29 cellular contexts compared by ENCODE assay signal in the genomic region with DNA sequence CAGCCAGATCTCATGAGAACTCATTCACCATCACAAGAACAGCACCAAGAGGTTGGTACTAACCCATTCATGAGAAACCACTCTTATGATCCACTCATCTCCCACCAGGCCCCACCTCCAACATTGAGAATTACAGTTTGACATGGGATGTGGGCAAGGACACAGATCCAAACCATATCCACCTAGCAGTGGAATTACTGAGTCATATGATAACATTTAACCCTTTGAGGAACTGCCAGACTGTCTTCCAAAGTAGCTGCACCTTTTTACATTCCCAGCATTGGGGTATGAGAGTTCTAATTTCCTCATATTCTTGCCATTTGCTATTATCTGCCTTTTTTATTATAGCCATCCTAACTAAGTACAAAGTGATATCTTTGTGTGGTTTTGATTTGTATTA. TPM values are rescaled to one million over a fixed set of nuclear protein-coding genes. Genes with fewer than 3 reads are reported as not detected.
DNase-seq lines count a peak whose midpoint lies in the region; ATAC-seq, FAIRE-seq and TF ChIP-seq lines count a peak whose summit lies in the region.
"Had no signal": no experiment of that assay in that cellular context is flagged by ENCODE, and none has a peak within 500 bp of the region (broad histone marks: within the 10 kb centered on the region; RNA-seq: fewer than 3 reads in every experiment).

No MANE protein-coding gene starts in this region.

- H3K4ac ChIP-seq in trophoblast cell (ENCODE audit: low read depth, low read length): peak overlapping the region; percentile 70

- H3K18ac ChIP-seq in trophoblast cell (ENCODE audit: low read length): no peak overlapping the region

- H2BK12ac ChIP-seq in trophoblast cell (ENCODE audit: low read length): no peak overlapping the region

- H3K4me2 ChIP-seq in astrocyte (ENCODE audit: low read length) (no peak overlapping the region), trophoblast cell (ENCODE audit: low read length) (no peak overlapping the region)
- H3K4me2 ChIP-seq: PC-9 had no signal

- FAIRE-seq in astrocyte (lab: Jason Lieb, UNC): no peak
- FAIRE-seq: GM12892, HTR-8/SVneo had no signal

- H3K36me3 ChIP-seq in astrocyte (ENCODE audit: insufficient read depth, low read length) (peaks cover 12% of the 10 kb centered on the region), trophoblast cell (ENCODE audit: control insufficient read depth in 1 of 2, insufficient read depth in 2 of 2, low read length in 2 of 2) (peaks cover 3 to 4% of the 10 kb centered on the region in 2 experiments)

- H4K20me1 ChIP-seq in astrocyte (ENCODE audit: insufficient read depth, low read length): peaks cover 85% of the 10 kb centered on the region

- H3K27me3 ChIP-seq in astrocyte (ENCODE audit: insufficient read depth, low read length) (no peaks in the 10 kb centered on the region), trophoblast cell (ENCODE audit: insufficient read depth, low read length) (no peaks in the 10 kb centered on the region)
- H3K27me3 ChIP-seq: SJSA1 had no signal

- peaks cover 98% of the 10 kb centered on the region for H3K79me2 ChIP-seq in astrocyte (ENCODE audit: insufficient read depth, low read length)
- peaks cover 4% of the 10 kb centered on the region for H3K79me2 ChIP-seq in trophoblast cell (ENCODE audit: control insufficient read depth, insufficient read depth, low read length, poor library complexity)

- H3K9me3 ChIP-seq in astrocyte (ENCODE audit: insufficient read depth, low read depth, low read length) (no peaks in the 10 kb centered on the region), trophoblast cell (ENCODE audit: insufficient read depth, low read depth, low read length) (no peaks in the 10 kb centered on the region)
- H3K9me3 ChIP-seq: SJSA1 had no signal

- ATAC-seq in HG02678 (IDR thresholded peaks at IDR 0.05; ENCODE audit: unreplicated experiment): no peak
- ATAC-seq in activated CD4-positive, CD25-positive, alpha-beta regulatory T cell treated with anti-CD3 and anti-CD28 coated beads, Interleukin-2, amount 50 U/mL, for 24 hours: no peak

- no peak overlapping the region for H3K9ac ChIP-seq in astrocyte (ENCODE audit: low read length)
- H3K9ac ChIP-seq in trophoblast cell (ENCODE audit: low read length): no peak overlapping the region
- H3K9ac ChIP-seq: GM23248 had no signal

- H4K8ac ChIP-seq in trophoblast cell (ENCODE audit: low read depth, low read length): no peak overlapping the region

- BruUV-seq in Calu3 (replicated peaks; lab: Mats Ljungman, UMichigan): no TSS peak

- no peak for DNase-seq in Calu3
- DNase-seq in NCI-H226: peak; percentile 53
- DNase-seq in astrocyte (ENCODE audit: low read depth): peak; percentile 45
- DNase-seq in trophoblast cell: no peak
- no peak for DNase-seq in NCI-H82 treated with DMSO at 0.1 percent for 48 hours (lab: John Stamatoyannopoulos, UW; ENCODE audit: unreplicated experiment)
- DNase-seq: CD8-positive, alpha-beta memory T cell; DMS153; DND-41; GM23248; H7; KG1; NCI-H1105 treated with DMSO at 0.1 percent for 48 hours; NCI-H146; NCI-H1930; NCI-H2107; NCI-H446; NCI-H524 treated with DMSO at 0.1 percent for 48 hours; NCI-H774; NK-92 treated with Interleukin-12 subunit alpha and Interleukin-12 subunit beta, amount 100 ng/mL, for 24 hours; PC-9; Right ventricle myocardium superior; RPMI8226 had no signal

- no peak overlapping the region for H2BK120ac ChIP-seq in trophoblast cell (ENCODE audit: insufficient read depth, low read length, poor library complexity)

- no peak overlapping the region for H4K91ac ChIP-seq in trophoblast cell (ENCODE audit: low read depth, low read length)

- H3K9me3 Mint-ChIP-seq in Calu3 (ENCODE audit: low read depth, unreplicated experiment) (no peaks in the 10 kb centered on the region), astrocyte (ENCODE audit: unreplicated experiment) (peaks cover 1% of the 10 kb centered on the region)

- H3K4me1 ChIP-seq in astrocyte (ENCODE audit: insufficient read depth, low read length) (peaks cover 3% of the 10 kb centered on the region), trophoblast cell (ENCODE audit: control insufficient read depth in 1 of 2, insufficient read depth in 2 of 2, low read length in 2 of 2) (peaks cover 0 to 3% of the 10 kb centered on the region in 2 experiments)
- H3K4me1 ChIP-seq: SJSA1 had no signal

- H3K27ac Mint-ChIP-seq in Calu3 (ENCODE audit: unreplicated experiment) (peak overlapping the region; percentile 32), astrocyte (ENCODE audit: unreplicated experiment) (peak overlapping the region; percentile 9)
- H3K27ac Mint-ChIP-seq: B cell; CD14-positive monocyte; CD8-positive, alpha-beta memory T cell had no signal

- no peak overlapping the region for H2BK5ac ChIP-seq in trophoblast cell (ENCODE audit: low read depth, low read length, poor library complexity)

- no peak overlapping the region for H3K23ac ChIP-seq in trophoblast cell (ENCODE audit: low read length)

- intact Hi-C loops in Calu3 (cut with micrococcal nuclease; ENCODE audit: unreplicated experiment): no loop called here

- CTCF ChIA-PET in Calu3 (lab: Charles Lee): interaction anchor here (1.3 kb wide), 1 partner anchor 25 kb away, joined by 5 read pairs; no protein-coding TSS in a partner anchor

- H3K4me1 Mint-ChIP-seq in Calu3 (ENCODE audit: low read depth, unreplicated experiment) (peaks cover 23% of the 10 kb centered on the region), astrocyte (ENCODE audit: low read depth, unreplicated experiment) (peaks cover 17% of the 10 kb centered on the region)

- no peak overlapping the region for H3K4me3 Mint-ChIP-seq in Calu3 (ENCODE audit: low read depth, unreplicated experiment)
- no peak overlapping the region for H3K4me3 Mint-ChIP-seq in astrocyte (ENCODE audit: unreplicated experiment)
- H3K4me3 Mint-ChIP-seq: B cell; CD14-positive monocyte; CD8-positive, alpha-beta memory T cell had no signal

- H2AK5ac ChIP-seq in trophoblast cell (ENCODE audit: low read length): no peak overlapping the region

- no peak overlapping the region for H3K14ac ChIP-seq in trophoblast cell (ENCODE audit: low read length)

- H3K27me3 Mint-ChIP-seq in Calu3 (ENCODE audit: unreplicated experiment) (no peaks in the 10 kb centered on the region), astrocyte (ENCODE audit: low read depth, unreplicated experiment) (no peaks in the 10 kb centered on the region)
- H3K27me3 Mint-ChIP-seq: B cell; CD8-positive, alpha-beta memory T cell had no signal

- H3K27ac ChIP-seq in astrocyte (ENCODE audit: low read depth, low read length) (no peak overlapping the region), trophoblast cell (ENCODE audit: low read depth, low read length) (no peak overlapping the region)
- H3K27ac ChIP-seq: GM23248, PC-9, SJSA1 had no signal

- H2AFZ ChIP-seq in astrocyte (ENCODE audit: low read depth, low read length): no peak overlapping the region
- no peak overlapping the region for H2AFZ ChIP-seq in trophoblast cell (ENCODE audit: insufficient read depth, low read length, poor library complexity)
- H2AFZ ChIP-seq: GM23248, PC-9 had no signal

- TF ChIP-seq CTCF in Calu3 (IDR thresholded peaks at IDR 0.05; ENCODE audit: unreplicated experiment) (no peak), astrocyte (IDR thresholded peaks at IDR 0.05; ENCODE audit: insufficient read depth, low read depth, low read length) (no peak)

- no peaks in the 10 kb centered on the region for H3K79me1 ChIP-seq in trophoblast cell (ENCODE audit: low read length)

- H3K4me3 ChIP-seq in astrocyte (ENCODE audit: insufficient read depth, low read depth, low read length) (no peak overlapping the region), trophoblast cell (ENCODE audit: low read depth, low read length) (no peak overlapping the region)
- H3K4me3 ChIP-seq: GM23248, PC-9, SJSA1 had no signal

- H3K36me3 Mint-ChIP-seq in Calu3 (ENCODE audit: insufficient read depth, unreplicated experiment): peaks cover 47% of the 10 kb centered on the region
- peaks cover 17% of the 10 kb centered on the region for H3K36me3 Mint-ChIP-seq in astrocyte (ENCODE audit: low read depth, unreplicated experiment)

- no peak overlapping the region for H4K12ac ChIP-seq in trophoblast cell (ENCODE audit: low read depth, low read length)

RNA-seq across cellular contexts. Expression of a gene that starts 51.9 kb away (rescaled TPM):
- total RNA-seq in Calu3 (2022): 623 and 734 TPM in 2 replicates
- 312 and 359 TPM in 2 replicates for total RNA-seq in astrocyte
- 203 and 211 TPM in 2 replicates for polyA plus RNA-seq in trophoblast cell (2013)

Comparison
In these comparisons a context has a peak if more than half of its experiments do, and no peak if none do; other contexts are left out.
1. DNase-seq: peak in NCI-H226 (single experiment) and astrocyte (single experiment); none in Calu3 (single experiment), trophoblast cell (0 of 2) and NCI-H82 treated with DMSO at 0.1 percent for 48 hours (single experiment).